1 cellular context compared by ENCODE assay signal in the genomic region with DNA sequence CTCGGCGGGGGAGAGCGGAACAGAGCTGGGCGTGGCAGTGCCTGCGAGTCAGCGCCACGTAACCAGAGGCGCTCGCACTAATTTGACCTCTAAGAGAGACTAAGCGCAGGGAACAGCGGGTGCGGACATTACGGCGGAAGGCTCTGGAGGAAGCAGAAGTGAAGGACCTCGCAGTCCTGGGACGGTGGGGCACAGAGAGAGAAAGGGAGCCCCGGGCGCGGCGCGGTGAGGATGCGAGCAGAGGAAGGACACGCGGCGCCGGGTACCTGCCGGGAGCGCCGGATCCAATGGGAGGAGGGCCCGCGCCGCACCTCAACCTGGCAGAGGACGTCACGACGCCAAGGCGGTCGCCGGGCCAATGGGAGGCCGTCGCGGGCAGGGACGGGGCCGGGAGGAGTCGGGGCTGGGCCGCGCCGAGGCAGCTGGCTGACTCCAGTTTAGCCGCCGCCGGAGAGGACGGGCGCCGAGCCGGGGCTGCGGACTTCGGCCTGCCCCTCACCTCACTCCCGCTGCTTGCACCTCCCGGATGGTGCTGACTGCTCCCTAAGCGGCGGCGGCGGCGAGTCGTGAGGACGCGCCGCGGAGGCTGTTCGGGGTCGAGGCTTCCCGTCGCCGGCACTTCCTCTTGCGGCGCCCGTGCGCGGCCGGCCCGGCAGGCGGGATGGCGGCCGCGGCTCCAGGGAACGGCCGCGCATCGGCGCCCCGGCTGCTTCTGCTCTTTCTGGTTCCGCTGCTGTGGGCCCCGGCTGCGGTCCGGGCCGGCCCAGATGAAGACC.
A peak's percentile ranks its signal among the peaks of the same experiment; 100 is the strongest.
TF ChIP-seq lines count a peak whose summit lies in the region.

A gene with protein sequence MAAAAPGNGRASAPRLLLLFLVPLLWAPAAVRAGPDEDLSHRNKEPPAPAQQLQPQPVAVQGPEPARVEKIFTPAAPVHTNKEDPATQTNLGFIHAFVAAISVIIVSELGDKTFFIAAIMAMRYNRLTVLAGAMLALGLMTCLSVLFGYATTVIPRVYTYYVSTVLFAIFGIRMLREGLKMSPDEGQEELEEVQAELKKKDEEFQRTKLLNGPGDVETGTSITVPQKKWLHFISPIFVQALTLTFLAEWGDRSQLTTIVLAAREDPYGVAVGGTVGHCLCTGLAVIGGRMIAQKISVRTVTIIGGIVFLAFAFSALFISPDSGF (plus strand): TSS at position 429 of the 776 bp plus-strand sequence. CDS start 233 bp downstream, at position 662.

TF ChIP-seq in HepG2, 621 proteins besides CTCF, POLR2A, EP300 and RAD21 (continued from another document and continues in another):
- no peak for TF ChIP-seq DPF2 (CRISPR knock-in tag; IDR thresholded peaks at IDR 0.05; ENCODE audit: borderline replicate concordance, low read depth)
- TF ChIP-seq, protein P1, sequence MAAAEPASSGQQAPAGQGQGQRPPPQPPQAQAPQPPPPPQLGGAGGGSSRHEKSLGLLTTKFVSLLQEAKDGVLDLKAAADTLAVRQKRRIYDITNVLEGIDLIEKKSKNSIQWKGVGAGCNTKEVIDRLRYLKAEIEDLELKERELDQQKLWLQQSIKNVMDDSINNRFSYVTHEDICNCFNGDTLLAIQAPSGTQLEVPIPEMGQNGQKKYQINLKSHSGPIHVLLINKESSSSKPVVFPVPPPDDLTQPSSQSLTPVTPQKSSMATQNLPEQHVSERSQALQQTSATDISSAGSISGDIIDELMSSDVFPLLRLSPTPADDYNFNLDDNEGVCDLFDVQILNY (CRISPR knock-in tag; conservative IDR thresholded peaks at IDR 0.05): no peak
- TF ChIP-seq FLYWCH1 (CRISPR knock-in tag; IDR thresholded peaks at IDR 0.05): no peak
- TF ChIP-seq, protein P2, sequence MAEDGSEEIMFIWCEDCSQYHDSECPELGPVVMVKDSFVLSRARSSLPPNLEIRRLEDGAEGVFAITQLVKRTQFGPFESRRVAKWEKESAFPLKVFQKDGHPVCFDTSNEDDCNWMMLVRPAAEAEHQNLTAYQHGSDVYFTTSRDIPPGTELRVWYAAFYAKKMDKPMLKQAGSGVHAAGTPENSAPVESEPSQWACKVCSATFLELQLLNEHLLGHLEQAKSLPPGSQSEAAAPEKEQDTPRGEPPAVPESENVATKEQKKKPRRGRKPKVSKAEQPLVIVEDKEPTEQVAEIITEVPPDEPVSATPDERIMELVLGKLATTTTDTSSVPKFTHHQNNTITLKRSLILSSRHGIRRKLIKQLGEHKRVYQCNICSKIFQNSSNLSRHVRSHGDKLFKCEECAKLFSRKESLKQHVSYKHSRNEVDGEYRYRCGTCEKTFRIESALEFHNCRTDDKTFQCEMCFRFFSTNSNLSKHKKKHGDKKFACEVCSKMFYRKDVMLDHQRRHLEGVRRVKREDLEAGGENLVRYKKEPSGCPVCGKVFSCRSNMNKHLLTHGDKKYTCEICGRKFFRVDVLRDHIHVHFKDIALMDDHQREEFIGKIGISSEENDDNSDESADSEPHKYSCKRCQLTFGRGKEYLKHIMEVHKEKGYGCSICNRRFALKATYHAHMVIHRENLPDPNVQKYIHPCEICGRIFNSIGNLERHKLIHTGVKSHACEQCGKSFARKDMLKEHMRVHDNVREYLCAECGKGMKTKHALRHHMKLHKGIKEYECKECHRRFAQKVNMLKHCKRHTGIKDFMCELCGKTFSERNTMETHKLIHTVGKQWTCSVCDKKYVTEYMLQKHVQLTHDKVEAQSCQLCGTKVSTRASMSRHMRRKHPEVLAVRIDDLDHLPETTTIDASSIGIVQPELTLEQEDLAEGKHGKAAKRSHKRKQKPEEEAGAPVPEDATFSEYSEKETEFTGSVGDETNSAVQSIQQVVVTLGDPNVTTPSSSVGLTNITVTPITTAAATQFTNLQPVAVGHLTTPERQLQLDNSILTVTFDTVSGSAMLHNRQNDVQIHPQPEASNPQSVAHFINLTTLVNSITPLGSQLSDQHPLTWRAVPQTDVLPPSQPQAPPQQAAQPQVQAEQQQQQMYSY (CRISPR knock-in tag; IDR thresholded peaks at IDR 0.05): peak; percentile 56; the same call in 1 of the 2 replicates
- TF ChIP-seq, protein P3, sequence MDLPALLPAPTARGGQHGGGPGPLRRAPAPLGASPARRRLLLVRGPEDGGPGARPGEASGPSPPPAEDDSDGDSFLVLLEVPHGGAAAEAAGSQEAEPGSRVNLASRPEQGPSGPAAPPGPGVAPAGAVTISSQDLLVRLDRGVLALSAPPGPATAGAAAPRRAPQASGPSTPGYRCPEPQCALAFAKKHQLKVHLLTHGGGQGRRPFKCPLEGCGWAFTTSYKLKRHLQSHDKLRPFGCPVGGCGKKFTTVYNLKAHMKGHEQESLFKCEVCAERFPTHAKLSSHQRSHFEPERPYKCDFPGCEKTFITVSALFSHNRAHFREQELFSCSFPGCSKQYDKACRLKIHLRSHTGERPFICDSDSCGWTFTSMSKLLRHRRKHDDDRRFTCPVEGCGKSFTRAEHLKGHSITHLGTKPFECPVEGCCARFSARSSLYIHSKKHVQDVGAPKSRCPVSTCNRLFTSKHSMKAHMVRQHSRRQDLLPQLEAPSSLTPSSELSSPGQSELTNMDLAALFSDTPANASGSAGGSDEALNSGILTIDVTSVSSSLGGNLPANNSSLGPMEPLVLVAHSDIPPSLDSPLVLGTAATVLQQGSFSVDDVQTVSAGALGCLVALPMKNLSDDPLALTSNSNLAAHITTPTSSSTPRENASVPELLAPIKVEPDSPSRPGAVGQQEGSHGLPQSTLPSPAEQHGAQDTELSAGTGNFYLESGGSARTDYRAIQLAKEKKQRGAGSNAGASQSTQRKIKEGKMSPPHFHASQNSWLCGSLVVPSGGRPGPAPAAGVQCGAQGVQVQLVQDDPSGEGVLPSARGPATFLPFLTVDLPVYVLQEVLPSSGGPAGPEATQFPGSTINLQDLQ (CRISPR knock-in tag; IDR thresholded peaks at IDR 0.05): peak; percentile 94
- TF ChIP-seq, protein P4, sequence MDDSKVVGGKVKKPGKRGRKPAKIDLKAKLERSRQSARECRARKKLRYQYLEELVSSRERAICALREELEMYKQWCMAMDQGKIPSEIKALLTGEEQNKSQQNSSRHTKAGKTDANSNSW (CRISPR knock-in tag; IDR thresholded peaks at IDR 0.05; ENCODE audit: borderline replicate concordance): peak; percentile 30; the same call in 1 of the 2 replicates
- TF ChIP-seq RFXAP (CRISPR knock-in tag; IDR thresholded peaks at IDR 0.05; ENCODE audit: borderline replicate concordance): peak; percentile 90; the same call in 1 of the 2 replicates
- TF ChIP-seq, protein P5, sequence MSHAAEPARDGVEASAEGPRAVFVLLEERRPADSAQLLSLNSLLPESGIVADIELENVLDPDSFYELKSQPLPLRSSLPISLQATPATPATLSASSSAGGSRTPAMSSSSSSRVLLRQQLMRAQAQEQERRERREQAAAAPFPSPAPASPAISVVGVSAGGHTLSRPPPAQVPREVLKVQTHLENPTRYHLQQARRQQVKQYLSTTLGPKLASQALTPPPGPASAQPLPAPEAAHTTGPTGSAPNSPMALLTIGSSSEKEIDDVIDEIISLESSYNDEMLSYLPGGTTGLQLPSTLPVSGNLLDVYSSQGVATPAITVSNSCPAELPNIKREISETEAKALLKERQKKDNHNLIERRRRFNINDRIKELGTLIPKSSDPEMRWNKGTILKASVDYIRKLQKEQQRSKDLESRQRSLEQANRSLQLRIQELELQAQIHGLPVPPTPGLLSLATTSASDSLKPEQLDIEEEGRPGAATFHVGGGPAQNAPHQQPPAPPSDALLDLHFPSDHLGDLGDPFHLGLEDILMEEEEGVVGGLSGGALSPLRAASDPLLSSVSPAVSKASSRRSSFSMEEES (CRISPR knock-in tag; IDR thresholded peaks at IDR 0.05): peak; percentile 59; the same call in 1 of the 2 replicates
- TF ChIP-seq, protein P6, sequence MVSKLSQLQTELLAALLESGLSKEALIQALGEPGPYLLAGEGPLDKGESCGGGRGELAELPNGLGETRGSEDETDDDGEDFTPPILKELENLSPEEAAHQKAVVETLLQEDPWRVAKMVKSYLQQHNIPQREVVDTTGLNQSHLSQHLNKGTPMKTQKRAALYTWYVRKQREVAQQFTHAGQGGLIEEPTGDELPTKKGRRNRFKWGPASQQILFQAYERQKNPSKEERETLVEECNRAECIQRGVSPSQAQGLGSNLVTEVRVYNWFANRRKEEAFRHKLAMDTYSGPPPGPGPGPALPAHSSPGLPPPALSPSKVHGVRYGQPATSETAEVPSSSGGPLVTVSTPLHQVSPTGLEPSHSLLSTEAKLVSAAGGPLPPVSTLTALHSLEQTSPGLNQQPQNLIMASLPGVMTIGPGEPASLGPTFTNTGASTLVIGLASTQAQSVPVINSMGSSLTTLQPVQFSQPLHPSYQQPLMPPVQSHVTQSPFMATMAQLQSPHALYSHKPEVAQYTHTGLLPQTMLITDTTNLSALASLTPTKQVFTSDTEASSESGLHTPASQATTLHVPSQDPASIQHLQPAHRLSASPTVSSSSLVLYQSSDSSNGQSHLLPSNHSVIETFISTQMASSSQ (IDR thresholded peaks at IDR 0.05; ENCODE audit: low read depth): no peak
- TF ChIP-seq, protein P6 (CRISPR knock-in tag; IDR thresholded peaks at IDR 0.05; ENCODE audit: borderline replicate concordance): peak; percentile 61; the same call in 1 of the 2 replicates
- TF ChIP-seq, protein P7, sequence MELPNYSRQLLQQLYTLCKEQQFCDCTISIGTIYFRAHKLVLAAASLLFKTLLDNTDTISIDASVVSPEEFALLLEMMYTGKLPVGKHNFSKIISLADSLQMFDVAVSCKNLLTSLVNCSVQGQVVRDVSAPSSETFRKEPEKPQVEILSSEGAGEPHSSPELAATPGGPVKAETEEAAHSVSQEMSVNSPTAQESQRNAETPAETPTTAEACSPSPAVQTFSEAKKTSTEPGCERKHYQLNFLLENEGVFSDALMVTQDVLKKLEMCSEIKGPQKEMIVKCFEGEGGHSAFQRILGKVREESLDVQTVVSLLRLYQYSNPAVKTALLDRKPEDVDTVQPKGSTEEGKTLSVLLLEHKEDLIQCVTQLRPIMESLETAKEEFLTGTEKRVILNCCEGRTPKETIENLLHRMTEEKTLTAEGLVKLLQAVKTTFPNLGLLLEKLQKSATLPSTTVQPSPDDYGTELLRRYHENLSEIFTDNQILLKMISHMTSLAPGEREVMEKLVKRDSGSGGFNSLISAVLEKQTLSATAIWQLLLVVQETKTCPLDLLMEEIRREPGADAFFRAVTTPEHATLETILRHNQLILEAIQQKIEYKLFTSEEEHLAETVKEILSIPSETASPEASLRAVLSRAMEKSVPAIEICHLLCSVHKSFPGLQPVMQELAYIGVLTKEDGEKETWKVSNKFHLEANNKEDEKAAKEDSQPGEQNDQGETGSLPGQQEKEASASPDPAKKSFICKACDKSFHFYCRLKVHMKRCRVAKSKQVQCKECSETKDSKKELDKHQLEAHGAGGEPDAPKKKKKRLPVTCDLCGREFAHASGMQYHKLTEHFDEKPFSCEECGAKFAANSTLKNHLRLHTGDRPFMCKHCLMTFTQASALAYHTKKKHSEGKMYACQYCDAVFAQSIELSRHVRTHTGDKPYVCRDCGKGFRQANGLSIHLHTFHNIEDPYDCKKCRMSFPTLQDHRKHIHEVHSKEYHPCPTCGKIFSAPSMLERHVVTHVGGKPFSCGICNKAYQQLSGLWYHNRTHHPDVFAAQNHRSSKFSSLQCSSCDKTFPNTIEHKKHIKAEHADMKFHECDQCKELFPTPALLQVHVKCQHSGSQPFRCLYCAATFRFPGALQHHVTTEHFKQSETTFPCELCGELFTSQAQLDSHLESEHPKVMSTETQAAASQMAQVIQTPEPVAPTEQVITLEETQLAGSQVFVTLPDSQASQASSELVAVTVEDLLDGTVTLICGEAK (IDR thresholded peaks at IDR 0.05): no peak
- TF ChIP-seq, protein P7 (CRISPR knock-in tag; IDR thresholded peaks at IDR 0.05): peak; percentile 39
- peak; percentile 91 for TF ChIP-seq DR1 (CRISPR knock-in tag; IDR thresholded peaks at IDR 0.05)
- no peak for TF ChIP-seq MYNN (CRISPR knock-in tag; IDR thresholded peaks at IDR 0.05; ENCODE audit: low read depth)
- no peak for TF ChIP-seq SOX13 (IDR thresholded peaks at IDR 0.05)
- 0 out of 4 replicates have a peak, but pooled peaks of 1 of the 2 experiments have one; percentile 3 for TF ChIP-seq SOX13 (CRISPR knock-in tag; conservative IDR thresholded peaks at IDR 0.05 in 1 of 2, IDR thresholded peaks at IDR 0.05 in 1 of 2)
- peak; percentile 75 for TF ChIP-seq ZNF329 (CRISPR knock-in tag; IDR thresholded peaks at IDR 0.05; ENCODE audit: low read depth)
- TF ChIP-seq TOPORS (CRISPR knock-in tag; IDR thresholded peaks at IDR 0.05): no peak
- TF ChIP-seq TBX3 (IDR thresholded peaks at IDR 0.05; ENCODE audit: borderline replicate concordance): no peak
